ENCODE assay signal across 1 cellular context in the genomic region with DNA sequence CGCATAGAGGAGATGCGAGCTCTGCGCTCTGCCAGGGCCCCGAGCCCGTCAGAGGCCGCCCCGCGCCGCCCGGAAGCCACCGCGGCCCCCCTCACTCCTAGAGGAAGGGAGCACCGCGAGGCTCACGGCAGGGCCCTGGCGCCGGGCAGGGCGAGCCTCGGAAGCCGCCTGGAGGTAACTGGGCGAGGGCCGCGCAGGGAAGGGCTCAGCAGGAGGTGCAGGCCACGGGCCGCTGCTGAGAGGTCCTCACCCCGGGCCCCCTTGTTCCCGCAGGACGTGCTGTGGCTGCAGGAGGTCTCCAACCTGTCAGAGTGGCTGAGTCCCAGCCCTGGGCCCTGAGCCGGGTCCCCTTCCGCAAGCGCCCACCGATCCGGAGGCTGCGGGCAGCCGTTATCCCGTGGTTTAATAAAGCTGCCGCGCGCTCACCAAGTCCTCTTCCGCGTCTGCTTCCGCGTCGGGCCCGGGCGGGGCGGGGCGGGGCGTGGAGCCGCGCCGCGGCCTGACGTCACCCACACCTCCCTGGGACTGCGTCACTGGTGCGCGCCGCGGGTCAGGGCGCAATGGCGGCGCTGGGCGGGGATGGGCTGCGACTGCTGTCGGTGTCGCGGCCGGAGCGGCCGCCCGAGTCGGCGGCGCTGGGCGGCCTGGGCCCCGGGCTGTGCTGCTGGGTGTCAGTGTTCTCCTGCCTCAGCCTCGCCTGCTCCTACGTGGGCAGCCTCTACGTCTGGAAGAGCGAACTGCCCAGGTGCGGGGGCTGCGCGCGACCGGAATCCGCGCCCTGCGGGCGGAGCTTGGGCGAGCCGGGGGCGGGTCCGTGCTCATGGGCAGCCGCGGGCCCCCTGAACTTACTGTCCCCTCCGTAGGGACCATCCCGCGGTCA.
TF ChIP-seq lines count a peak whose summit lies in the region.

A gene with protein sequence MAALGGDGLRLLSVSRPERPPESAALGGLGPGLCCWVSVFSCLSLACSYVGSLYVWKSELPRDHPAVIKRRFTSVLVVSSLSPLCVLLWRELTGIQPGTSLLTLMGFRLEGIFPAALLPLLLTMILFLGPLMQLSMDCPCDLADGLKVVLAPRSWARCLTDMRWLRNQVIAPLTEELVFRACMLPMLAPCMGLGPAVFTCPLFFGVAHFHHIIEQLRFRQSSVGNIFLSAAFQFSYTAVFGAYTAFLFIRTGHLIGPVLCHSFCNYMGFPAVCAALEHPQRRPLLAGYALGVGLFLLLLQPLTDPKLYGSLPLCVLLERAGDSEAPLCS (plus strand): TSS at position 546 of the 880 bp plus-strand sequence. CDS start 15 bp downstream, at position 561.

TF ChIP-seq in K562, 482 proteins besides CTCF, POLR2A, EP300 and RAD21 (continued from another document and continues in another):
- TF ChIP-seq, protein P1, sequence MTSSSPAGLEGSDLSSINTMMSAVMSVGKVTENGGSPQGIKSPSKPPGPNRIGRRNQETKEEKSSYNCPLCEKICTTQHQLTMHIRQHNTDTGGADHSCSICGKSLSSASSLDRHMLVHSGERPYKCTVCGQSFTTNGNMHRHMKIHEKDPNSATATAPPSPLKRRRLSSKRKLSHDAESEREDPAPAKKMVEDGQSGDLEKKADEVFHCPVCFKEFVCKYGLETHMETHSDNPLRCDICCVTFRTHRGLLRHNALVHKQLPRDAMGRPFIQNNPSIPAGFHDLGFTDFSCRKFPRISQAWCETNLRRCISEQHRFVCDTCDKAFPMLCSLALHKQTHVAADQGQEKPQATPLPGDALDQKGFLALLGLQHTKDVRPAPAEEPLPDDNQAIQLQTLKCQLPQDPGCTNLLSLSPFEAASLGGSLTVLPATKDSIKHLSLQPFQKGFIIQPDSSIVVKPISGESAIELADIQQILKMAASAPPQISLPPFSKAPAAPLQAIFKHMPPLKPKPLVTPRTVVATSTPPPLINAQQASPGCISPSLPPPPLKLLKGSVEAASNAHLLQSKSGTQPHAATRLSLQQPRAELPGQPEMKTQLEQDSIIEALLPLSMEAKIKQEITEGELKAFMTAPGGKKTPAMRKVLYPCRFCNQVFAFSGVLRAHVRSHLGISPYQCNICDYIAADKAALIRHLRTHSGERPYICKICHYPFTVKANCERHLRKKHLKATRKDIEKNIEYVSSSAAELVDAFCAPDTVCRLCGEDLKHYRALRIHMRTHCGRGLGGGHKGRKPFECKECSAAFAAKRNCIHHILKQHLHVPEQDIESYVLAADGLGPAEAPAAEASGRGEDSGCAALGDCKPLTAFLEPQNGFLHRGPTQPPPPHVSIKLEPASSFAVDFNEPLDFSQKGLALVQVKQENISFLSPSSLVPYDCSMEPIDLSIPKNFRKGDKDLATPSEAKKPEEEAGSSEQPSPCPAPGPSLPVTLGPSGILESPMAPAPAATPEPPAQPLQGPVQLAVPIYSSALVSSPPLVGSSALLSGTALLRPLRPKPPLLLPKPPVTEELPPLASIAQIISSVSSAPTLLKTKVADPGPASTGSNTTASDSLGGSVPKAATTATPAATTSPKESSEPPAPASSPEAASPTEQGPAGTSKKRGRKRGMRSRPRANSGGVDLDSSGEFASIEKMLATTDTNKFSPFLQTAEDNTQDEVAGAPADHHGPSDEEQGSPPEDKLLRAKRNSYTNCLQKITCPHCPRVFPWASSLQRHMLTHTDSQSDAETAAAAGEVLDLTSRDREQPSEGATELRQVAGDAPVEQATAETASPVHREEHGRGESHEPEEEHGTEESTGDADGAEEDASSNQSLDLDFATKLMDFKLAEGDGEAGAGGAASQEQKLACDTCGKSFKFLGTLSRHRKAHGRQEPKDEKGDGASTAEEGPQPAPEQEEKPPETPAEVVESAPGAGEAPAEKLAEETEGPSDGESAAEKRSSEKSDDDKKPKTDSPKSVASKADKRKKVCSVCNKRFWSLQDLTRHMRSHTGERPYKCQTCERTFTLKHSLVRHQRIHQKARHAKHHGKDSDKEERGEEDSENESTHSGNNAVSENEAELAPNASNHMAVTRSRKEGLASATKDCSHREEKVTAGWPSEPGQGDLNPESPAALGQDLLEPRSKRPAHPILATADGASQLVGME (CRISPR knock-in tag; IDR thresholded peaks at IDR 0.05) = no peak
- TF ChIP-seq NFATC3 (IDR thresholded peaks at IDR 0.05) (no peak), NR2C2 (CRISPR knock-in tag; IDR thresholded peaks at IDR 0.05) (peak; percentile 88), NR2C2 (tag; IDR thresholded peaks at IDR 0.05) (peak; percentile 96), GATAD2A (IDR thresholded peaks at IDR 0.05) (no peak), HMG20A (CRISPR knock-in tag; conservative IDR thresholded peaks at IDR 0.05) (no peak), ETV5 (CRISPR knock-in tag; IDR thresholded peaks at IDR 0.05; ENCODE audit: low read depth) (no peak; the same call in 1 of the 2 replicates), PCBP2 (IDR thresholded peaks at IDR 0.05; ENCODE audit: low read depth, low read length, poor library complexity, severe bottlenecking) (no peak), ZNF431 (CRISPR knock-in tag; IDR thresholded peaks at IDR 0.05) (no peak), SMAD1 (IDR thresholded peaks at IDR 0.05; ENCODE audit: low read depth, low read length, partially characterized antibody) (peak; percentile 33), ATF1 (CRISPR knock-in tag; IDR thresholded peaks at IDR 0.05) (peak; percentile 92), ATF1 (tag; IDR thresholded peaks at IDR 0.05) (peak; percentile 99), HNRNPK (IDR thresholded peaks at IDR 0.05; ENCODE audit: low read depth, low read length, poor library complexity, severe bottlenecking) (no peak), ZNF253 (CRISPR knock-in tag; conservative IDR thresholded peaks at IDR 0.05) (no peak), LCOR (CRISPR knock-in tag; IDR thresholded peaks at IDR 0.05) (peak; percentile 35; the same call in 1 of the 2 replicates), ARHGAP35 (IDR thresholded peaks at IDR 0.05; ENCODE audit: partially characterized antibody) (no peak), ZC3H11A (IDR thresholded peaks at IDR 0.05; ENCODE audit: low read depth, low read length) (no peak), ZNF184 (CRISPR knock-in tag; IDR thresholded peaks at IDR 0.05) (no peak), MXD1 (CRISPR knock-in tag; IDR thresholded peaks at IDR 0.05; ENCODE audit: borderline replicate concordance, poor library complexity, severe bottlenecking) (no peak), ZNF57 (CRISPR knock-in tag; IDR thresholded peaks at IDR 0.05) (0 out of 2 replicates have a peak, but pooled peaks have one; percentile 52), ETV6 (IDR thresholded peaks at IDR 0.05; ENCODE audit: borderline replicate concordance in 1 of 2, low read depth in 2 of 2, low read length in 1 of 2) (peak in 1 of 2 experiments; percentile 61; a peak in 1 of 4 replicates), ETV6 (CRISPR knock-in tag; IDR thresholded peaks at IDR 0.05; ENCODE audit: borderline replicate concordance) (no peak), ZNF324 (CRISPR knock-in tag; IDR thresholded peaks at IDR 0.05) (no peak), PRMT5 (CRISPR knock-in tag; IDR thresholded peaks at IDR 0.05) (no peak), DNMT1 (IDR thresholded peaks at IDR 0.05) (no peak), ZNF347 (CRISPR knock-in tag; IDR thresholded peaks at IDR 0.05; ENCODE audit: low read depth) (no peak)
- TF ChIP-seq, protein P2, sequence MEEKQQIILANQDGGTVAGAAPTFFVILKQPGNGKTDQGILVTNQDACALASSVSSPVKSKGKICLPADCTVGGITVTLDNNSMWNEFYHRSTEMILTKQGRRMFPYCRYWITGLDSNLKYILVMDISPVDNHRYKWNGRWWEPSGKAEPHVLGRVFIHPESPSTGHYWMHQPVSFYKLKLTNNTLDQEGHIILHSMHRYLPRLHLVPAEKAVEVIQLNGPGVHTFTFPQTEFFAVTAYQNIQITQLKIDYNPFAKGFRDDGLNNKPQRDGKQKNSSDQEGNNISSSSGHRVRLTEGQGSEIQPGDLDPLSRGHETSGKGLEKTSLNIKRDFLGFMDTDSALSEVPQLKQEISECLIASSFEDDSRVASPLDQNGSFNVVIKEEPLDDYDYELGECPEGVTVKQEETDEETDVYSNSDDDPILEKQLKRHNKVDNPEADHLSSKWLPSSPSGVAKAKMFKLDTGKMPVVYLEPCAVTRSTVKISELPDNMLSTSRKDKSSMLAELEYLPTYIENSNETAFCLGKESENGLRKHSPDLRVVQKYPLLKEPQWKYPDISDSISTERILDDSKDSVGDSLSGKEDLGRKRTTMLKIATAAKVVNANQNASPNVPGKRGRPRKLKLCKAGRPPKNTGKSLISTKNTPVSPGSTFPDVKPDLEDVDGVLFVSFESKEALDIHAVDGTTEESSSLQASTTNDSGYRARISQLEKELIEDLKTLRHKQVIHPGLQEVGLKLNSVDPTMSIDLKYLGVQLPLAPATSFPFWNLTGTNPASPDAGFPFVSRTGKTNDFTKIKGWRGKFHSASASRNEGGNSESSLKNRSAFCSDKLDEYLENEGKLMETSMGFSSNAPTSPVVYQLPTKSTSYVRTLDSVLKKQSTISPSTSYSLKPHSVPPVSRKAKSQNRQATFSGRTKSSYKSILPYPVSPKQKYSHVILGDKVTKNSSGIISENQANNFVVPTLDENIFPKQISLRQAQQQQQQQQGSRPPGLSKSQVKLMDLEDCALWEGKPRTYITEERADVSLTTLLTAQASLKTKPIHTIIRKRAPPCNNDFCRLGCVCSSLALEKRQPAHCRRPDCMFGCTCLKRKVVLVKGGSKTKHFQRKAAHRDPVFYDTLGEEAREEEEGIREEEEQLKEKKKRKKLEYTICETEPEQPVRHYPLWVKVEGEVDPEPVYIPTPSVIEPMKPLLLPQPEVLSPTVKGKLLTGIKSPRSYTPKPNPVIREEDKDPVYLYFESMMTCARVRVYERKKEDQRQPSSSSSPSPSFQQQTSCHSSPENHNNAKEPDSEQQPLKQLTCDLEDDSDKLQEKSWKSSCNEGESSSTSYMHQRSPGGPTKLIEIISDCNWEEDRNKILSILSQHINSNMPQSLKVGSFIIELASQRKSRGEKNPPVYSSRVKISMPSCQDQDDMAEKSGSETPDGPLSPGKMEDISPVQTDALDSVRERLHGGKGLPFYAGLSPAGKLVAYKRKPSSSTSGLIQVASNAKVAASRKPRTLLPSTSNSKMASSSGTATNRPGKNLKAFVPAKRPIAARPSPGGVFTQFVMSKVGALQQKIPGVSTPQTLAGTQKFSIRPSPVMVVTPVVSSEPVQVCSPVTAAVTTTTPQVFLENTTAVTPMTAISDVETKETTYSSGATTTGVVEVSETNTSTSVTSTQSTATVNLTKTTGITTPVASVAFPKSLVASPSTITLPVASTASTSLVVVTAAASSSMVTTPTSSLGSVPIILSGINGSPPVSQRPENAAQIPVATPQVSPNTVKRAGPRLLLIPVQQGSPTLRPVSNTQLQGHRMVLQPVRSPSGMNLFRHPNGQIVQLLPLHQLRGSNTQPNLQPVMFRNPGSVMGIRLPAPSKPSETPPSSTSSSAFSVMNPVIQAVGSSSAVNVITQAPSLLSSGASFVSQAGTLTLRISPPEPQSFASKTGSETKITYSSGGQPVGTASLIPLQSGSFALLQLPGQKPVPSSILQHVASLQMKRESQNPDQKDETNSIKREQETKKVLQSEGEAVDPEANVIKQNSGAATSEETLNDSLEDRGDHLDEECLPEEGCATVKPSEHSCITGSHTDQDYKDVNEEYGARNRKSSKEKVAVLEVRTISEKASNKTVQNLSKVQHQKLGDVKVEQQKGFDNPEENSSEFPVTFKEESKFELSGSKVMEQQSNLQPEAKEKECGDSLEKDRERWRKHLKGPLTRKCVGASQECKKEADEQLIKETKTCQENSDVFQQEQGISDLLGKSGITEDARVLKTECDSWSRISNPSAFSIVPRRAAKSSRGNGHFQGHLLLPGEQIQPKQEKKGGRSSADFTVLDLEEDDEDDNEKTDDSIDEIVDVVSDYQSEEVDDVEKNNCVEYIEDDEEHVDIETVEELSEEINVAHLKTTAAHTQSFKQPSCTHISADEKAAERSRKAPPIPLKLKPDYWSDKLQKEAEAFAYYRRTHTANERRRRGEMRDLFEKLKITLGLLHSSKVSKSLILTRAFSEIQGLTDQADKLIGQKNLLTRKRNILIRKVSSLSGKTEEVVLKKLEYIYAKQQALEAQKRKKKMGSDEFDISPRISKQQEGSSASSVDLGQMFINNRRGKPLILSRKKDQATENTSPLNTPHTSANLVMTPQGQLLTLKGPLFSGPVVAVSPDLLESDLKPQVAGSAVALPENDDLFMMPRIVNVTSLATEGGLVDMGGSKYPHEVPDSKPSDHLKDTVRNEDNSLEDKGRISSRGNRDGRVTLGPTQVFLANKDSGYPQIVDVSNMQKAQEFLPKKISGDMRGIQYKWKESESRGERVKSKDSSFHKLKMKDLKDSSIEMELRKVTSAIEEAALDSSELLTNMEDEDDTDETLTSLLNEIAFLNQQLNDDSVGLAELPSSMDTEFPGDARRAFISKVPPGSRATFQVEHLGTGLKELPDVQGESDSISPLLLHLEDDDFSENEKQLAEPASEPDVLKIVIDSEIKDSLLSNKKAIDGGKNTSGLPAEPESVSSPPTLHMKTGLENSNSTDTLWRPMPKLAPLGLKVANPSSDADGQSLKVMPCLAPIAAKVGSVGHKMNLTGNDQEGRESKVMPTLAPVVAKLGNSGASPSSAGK (IDR thresholded peaks at IDR 0.05) = no peak
- TF ChIP-seq, protein P3, sequence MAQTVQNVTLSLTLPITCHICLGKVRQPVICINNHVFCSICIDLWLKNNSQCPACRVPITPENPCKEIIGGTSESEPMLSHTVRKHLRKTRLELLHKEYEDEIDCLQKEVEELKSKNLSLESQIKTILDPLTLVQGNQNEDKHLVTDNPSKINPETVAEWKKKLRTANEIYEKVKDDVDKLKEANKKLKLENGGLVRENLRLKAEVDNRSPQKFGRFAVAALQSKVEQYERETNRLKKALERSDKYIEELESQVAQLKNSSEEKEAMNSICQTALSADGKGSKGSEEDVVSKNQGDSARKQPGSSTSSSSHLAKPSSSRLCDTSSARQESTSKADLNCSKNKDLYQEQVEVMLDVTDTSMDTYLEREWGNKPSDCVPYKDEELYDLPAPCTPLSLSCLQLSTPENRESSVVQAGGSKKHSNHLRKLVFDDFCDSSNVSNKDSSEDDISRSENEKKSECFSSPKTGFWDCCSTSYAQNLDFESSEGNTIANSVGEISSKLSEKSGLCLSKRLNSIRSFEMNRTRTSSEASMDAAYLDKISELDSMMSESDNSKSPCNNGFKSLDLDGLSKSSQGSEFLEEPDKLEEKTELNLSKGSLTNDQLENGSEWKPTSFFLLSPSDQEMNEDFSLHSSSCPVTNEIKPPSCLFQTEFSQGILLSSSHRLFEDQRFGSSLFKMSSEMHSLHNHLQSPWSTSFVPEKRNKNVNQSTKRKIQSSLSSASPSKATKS (CRISPR knock-in tag; IDR thresholded peaks at IDR 0.05) = 0 out of 2 replicates have a peak, but pooled peaks have one; percentile 9
- TF ChIP-seq, protein P4, sequence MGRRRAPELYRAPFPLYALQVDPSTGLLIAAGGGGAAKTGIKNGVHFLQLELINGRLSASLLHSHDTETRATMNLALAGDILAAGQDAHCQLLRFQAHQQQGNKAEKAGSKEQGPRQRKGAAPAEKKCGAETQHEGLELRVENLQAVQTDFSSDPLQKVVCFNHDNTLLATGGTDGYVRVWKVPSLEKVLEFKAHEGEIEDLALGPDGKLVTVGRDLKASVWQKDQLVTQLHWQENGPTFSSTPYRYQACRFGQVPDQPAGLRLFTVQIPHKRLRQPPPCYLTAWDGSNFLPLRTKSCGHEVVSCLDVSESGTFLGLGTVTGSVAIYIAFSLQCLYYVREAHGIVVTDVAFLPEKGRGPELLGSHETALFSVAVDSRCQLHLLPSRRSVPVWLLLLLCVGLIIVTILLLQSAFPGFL (CRISPR knock-in tag; IDR thresholded peaks at IDR 0.05) = no peak
